Comparison of ENCODE assay signal across 11 cellular contexts in genomic region chr2:11710210-11710609, GRCh38. TPM values are rescaled to one million over a fixed set of nuclear protein-coding genes. Genes with fewer than 3 reads are reported as not detected.
DNase-seq lines count a peak whose midpoint lies in the region; ATAC-seq, FAIRE-seq and TF ChIP-seq lines count a peak whose summit lies in the region.
"Had no signal": no experiment of that assay in that cellular context is flagged by ENCODE, and none has a peak within 500 bp of the region (broad histone marks: within the 10 kb centered on the region; RNA-seq: fewer than 3 reads in every experiment).

No MANE protein-coding gene starts in this region.

- dilution Hi-C loops in mammary epithelial cell (cut with HindIII; ENCODE audit: low sequenced_read_pairs), result no loop called here

- TF ChIP-seq POLR2A in HepG2 (IDR thresholded peaks at IDR 0.05; ENCODE audit: insufficient read depth in 1 of 2, low read depth in 2 of 2, low read length in 2 of 2), result no peak

- FAIRE-seq in HepG2 (lab: Jason Lieb, UNC), result no peak
- FAIRE-seq: A204.1 had no signal

- no peak overlapping the region for H3K27ac ChIP-seq in mammary epithelial cell (ENCODE audit: insufficient read depth, low read depth, low read length)
- no peak overlapping the region for H3K27ac ChIP-seq in HepG2 (ENCODE audit: extremely low read length, insufficient read depth, low read length)
- H3K27ac ChIP-seq in aorta (ENCODE audit: low read depth in 1 of 2, low read length in 2 of 2), result no peak overlapping the region

- H3K27me3 ChIP-seq in mammary epithelial cell (ENCODE audit: insufficient read depth, low read length) (no peaks in the 10 kb centered on the region), HepG2 (ENCODE audit: control insufficient read depth in 1 of 2, insufficient read depth in 2 of 2, low read length in 2 of 2) (peaks cover 5 to 25% of the 10 kb centered on the region in 2 experiments; a peak in 3 of 5 replicates), aorta (ENCODE audit: control insufficient read depth in 1 of 2, insufficient read depth in 2 of 2, low read length in 1 of 2) (no peaks in the 10 kb centered on the region), H7 (ENCODE audit: control insufficient read depth, insufficient read depth, low read length) (no peaks in the 10 kb centered on the region)

- no peaks in the 10 kb centered on the region for H3K79me2 ChIP-seq in mammary epithelial cell (ENCODE audit: insufficient read depth, low read length)
- no peaks in the 10 kb centered on the region for H3K79me2 ChIP-seq in HepG2 (ENCODE audit: insufficient read depth, low read length)

- H4K20me1 ChIP-seq in mammary epithelial cell (ENCODE audit: insufficient read depth, low read length), result no peaks in the 10 kb centered on the region
- no peaks in the 10 kb centered on the region for H4K20me1 ChIP-seq in HepG2 (ENCODE audit: insufficient read depth, low read length)

- TF ChIP-seq CTCF in mammary epithelial cell (conservative IDR thresholded peaks at IDR 0.05 in 1 of 2, IDR thresholded peaks at IDR 0.05 in 1 of 2; ENCODE audit: extremely low read depth in 1 of 2, insufficient read depth in 1 of 2, low read depth in 1 of 2, low read length in 2 of 2), result no peak
- no peak for TF ChIP-seq CTCF in HepG2 (CRISPR knock-in tag; IDR thresholded peaks at IDR 0.05)

- H2AFZ ChIP-seq in mammary epithelial cell (ENCODE audit: low read depth, low read length) (no peak overlapping the region), HepG2 (ENCODE audit: low read length) (no peak overlapping the region)

- POLR2A ChIA-PET in HepG2 (lab: Yijun Ruan, JAX), result no interaction called here

- BruUV-seq in mammary epithelial cell (replicated peaks; lab: Mats Ljungman, UMichigan), result no TSS peak
- BruUV-seq in HepG2 (replicated peaks; lab: Mats Ljungman, UMichigan), result no TSS peak

- WGBS in mammary epithelial cell (ENCODE audit: low coverage, missing lambda C conversion rate), result 0% methylated on average over 3 of the region's 3 CpGs
- 22% methylated on average over 3 of the region's 3 CpGs for WGBS in HepG2 (ENCODE audit: low lambda C conversion rate)
- WGBS in aorta, 2 donors, result 7 to 8% methylated on average over 3 of the region's 3 CpGs

- ATAC-seq in Right ventricle myocardium superior (ENCODE audit: poor library complexity) (peak; percentile 41), Right ventricle myocardium inferior (no peak), HepG2 (no peak; the same call in 2 of the 3 replicates), aorta (ENCODE audit: low FRiP score) (peak; percentile 72), HG03521 (IDR thresholded peaks at IDR 0.05; ENCODE audit: unreplicated experiment) (no peak)

- TF ChIP-seq EP300 in HepG2 (IDR thresholded peaks at IDR 0.05; ENCODE audit: low read depth in 2 of 2, low read length in 2 of 2) (no peak), HepG2 (CRISPR knock-in tag; IDR thresholded peaks at IDR 0.05; ENCODE audit: borderline replicate concordance) (no peak)

- intact Hi-C loops in Right ventricle myocardium superior (cut with DNase I) (no loop called here), Right ventricle myocardium inferior (cut with DNase I) (no loop called here), mammary epithelial cell (cut with micrococcal nuclease) (loop anchor here (2.0 kb wide), 1 partner anchor 35 kb away; no protein-coding TSS in a partner anchor), HepG2 (cut with micrococcal nuclease; ENCODE audit: unreplicated experiment) (no loop called here), aorta (cut with DNase I) (loop anchor here in 1 of 2 donors (5.0 kb wide), 1 partner anchor 37 kb away; the partner anchor contains the start of gene LPIN1)

- H3K9me3 ChIP-seq in mammary epithelial cell (replicated peaks; ENCODE audit: insufficient read depth, low read length) (no peaks in the 10 kb centered on the region), HepG2 (ENCODE audit: low read length) (no peaks in the 10 kb centered on the region), aorta (ENCODE audit: control insufficient read depth, low read length) (no peaks in the 10 kb centered on the region)

- no peaks in the 10 kb centered on the region for H3K36me3 ChIP-seq in mammary epithelial cell (ENCODE audit: insufficient read depth, low read length)
- no peaks in the 10 kb centered on the region for H3K36me3 ChIP-seq in HepG2 (replicated peaks in 1 of 2; ENCODE audit: control insufficient read depth in 1 of 2, insufficient read depth in 2 of 2, low read length in 2 of 2)
- no peaks in the 10 kb centered on the region for H3K36me3 ChIP-seq in aorta (ENCODE audit: control insufficient read depth in 1 of 2, insufficient read depth in 2 of 2, low read length in 1 of 2)
- no peaks in the 10 kb centered on the region for H3K36me3 ChIP-seq in H7 (replicated peaks; ENCODE audit: control insufficient read depth, insufficient read depth, low read length)

- CTCF ChIA-PET in mammary epithelial cell (lab: Charles Lee; ENCODE audit: low non-redundant PET), result no interaction called here
- CTCF ChIA-PET in HepG2 (lab: Yijun Ruan, JAX; ENCODE audit: low intra/inter-chr PET ratio, low total read pairs), result no interaction called here

- in situ Hi-C loops in mammary epithelial cell (cut with MboI; ENCODE audit: low sequenced_read_pairs in 2 of 2) (no loop called here), HepG2 (cut with HindIII; ENCODE audit: extremely low pct_ligation_motif_present, low pct_unique_long_range_greater_than_20kb) (no loop called here)

- TF ChIP-seq RAD21 in HepG2 (CRISPR knock-in tag; IDR thresholded peaks at IDR 0.05), result no peak

- H3K9ac ChIP-seq in mammary epithelial cell (ENCODE audit: insufficient read depth, low read length) (no peak overlapping the region), HepG2 (ENCODE audit: insufficient read depth, low read depth, low read length) (no peak overlapping the region)

- no peak overlapping the region for H3K4me3 ChIP-seq in mammary epithelial cell (replicated peaks in 1 of 3; ENCODE audit: insufficient read depth in 1 of 3, low read depth in 2 of 3, low read length in 3 of 3)
- no peak overlapping the region for H3K4me3 ChIP-seq in HepG2 (replicated peaks in 1 of 3; ENCODE audit: insufficient read depth in 1 of 3, low read depth in 2 of 3, low read length in 3 of 3)
- H3K4me3 ChIP-seq in aorta (ENCODE audit: low read length in 2 of 2), result no peak overlapping the region
- H3K4me3 ChIP-seq in H7 (ENCODE audit: insufficient read depth, low read depth, low read length), result no peak overlapping the region

- H3K4me1 ChIP-seq in mammary epithelial cell (ENCODE audit: insufficient read depth, low read length) (peaks cover 22% of the 10 kb centered on the region), HepG2 (ENCODE audit: insufficient read depth, low read length) (peaks cover 2% of the 10 kb centered on the region; the same call in 1 of the 2 replicates), aorta (ENCODE audit: control insufficient read depth in 1 of 2, insufficient read depth in 2 of 2, low read length in 2 of 2) (peaks cover 2 to 4% of the 10 kb centered on the region in 2 donors)

- DNase-seq in Right ventricle myocardium superior (no peak), Right ventricle myocardium inferior (ENCODE audit: missing footprints) (no peak), mammary epithelial cell (peak; percentile 80), HepG2 (ENCODE audit: low spot score) (no peak), aorta (peak in 1 of 2 donors; percentile 72), NCI-H82 treated with DMSO at 0.1 percent for 48 hours (lab: John Stamatoyannopoulos, UW; ENCODE audit: unreplicated experiment) (no peak), H7 (no peak)
- DNase-seq: hippocampal formation had no signal

- H3K4me2 ChIP-seq in mammary epithelial cell (ENCODE audit: insufficient read depth, low read depth, low read length), result no peak overlapping the region
- no peak overlapping the region for H3K4me2 ChIP-seq in HepG2 (ENCODE audit: low read depth, low read length)

RNA-seq across cellular contexts. Expression of gene LPIN1, which starts 36.2 kb away (rescaled TPM):
- total RNA-seq in Right ventricle myocardium superior (62.4 TPM), Right ventricle myocardium inferior (64.6 TPM), mammary epithelial cell (10 to 100 TPM; 28.3 to 54.8 TPM), HepG2 (2016; rRNA removed; fragmentation: Illumina TruSeq; extraction: Trizol) (6.6 and 9.7 TPM in 2 replicates), aorta (10 to 100 TPM; 32.8 to 54.0 TPM)
- polyA plus RNA-seq in mammary epithelial cell (58.5 TPM), HepG2 (2011; rRNA removed) (19.4 and 23.4 TPM in 2 replicates), aorta (10 to 100 TPM in 1 of 2 donors, 1 to 10 TPM in 1; 4.4 to 13.3 TPM)
- polyA minus RNA-seq in mammary epithelial cell, result 66.3 TPM
- total RNA-seq in HepG2 (2016; cell fraction: cytosol; rRNA removed; fragmentation: Illumina TruSeq; extraction: Trizol; ENCODE audit: low read depth), result 7.3 TPM in 2 replicates
- 6.5 and 9.8 TPM in 2 replicates for total RNA-seq in HepG2 (2016; cell fraction: insoluble cytoplasmic fraction; rRNA removed; fragmentation: Illumina TruSeq; extraction: Trizol)
- 2.9 and 3.2 TPM in 2 replicates for total RNA-seq in HepG2 (2016; cell fraction: membrane; rRNA removed; fragmentation: Illumina TruSeq; extraction: Trizol)
- total RNA-seq in HepG2 (2016; cell fraction: nucleus; rRNA removed; fragmentation: Illumina TruSeq; extraction: Trizol), result 12.8 and 16.9 TPM in 2 replicates
- polyA plus RNA-seq in HepG2 (2011; cell fraction: cytosol; rRNA removed), result 8.3 and 10.4 TPM in 2 replicates
- 25.2 and 33.5 TPM in 2 replicates for polyA plus RNA-seq in HepG2 (2011; cell fraction: nucleus; rRNA removed)
- polyA plus RNA-seq in HepG2 (2012), result 11.7 and 14.4 TPM in 2 replicates
- polyA plus RNA-seq in HepG2 (2016; cell fraction: cytosol; fragmentation: Illumina TruSeq; extraction: Trizol; ENCODE audit: low read depth), result 0.68 and 1.0 TPM in 2 replicates
- 5.6 and 6.7 TPM in 2 replicates for polyA plus RNA-seq in HepG2 (2016; cell fraction: insoluble cytoplasmic fraction; fragmentation: Illumina TruSeq; extraction: Trizol; ENCODE audit: low read depth)
- polyA plus RNA-seq in HepG2 (2016; cell fraction: membrane; fragmentation: Illumina TruSeq; extraction: Trizol; ENCODE audit: low read depth), result 1.1 and 1.5 TPM in 2 replicates
- 28.2 and 32.3 TPM in 2 replicates for polyA plus RNA-seq in HepG2 (2016; cell fraction: nucleus; fragmentation: Illumina TruSeq; extraction: Trizol; ENCODE audit: insufficient read depth, low read depth)
- polyA minus RNA-seq in HepG2 (2011; rRNA and poly(A)+ RNA removed; ENCODE audit: low replicate concordance), result 10.2 and 31.2 TPM in 2 replicates
- 5.0 and 9.9 TPM in 2 replicates for polyA minus RNA-seq in HepG2 (2011; cell fraction: cytosol; rRNA and poly(A)+ RNA removed)
- polyA minus RNA-seq in HepG2 (2011; cell fraction: nucleus; rRNA and poly(A)+ RNA removed), result 33.9 and 53.5 TPM in 2 replicates
- total RNA-seq in H7 (2014; rRNA removed; shearing (Covaris generic)), result 11.5 and 15.0 TPM in 2 replicates

RNA-seq across cellular contexts. Expression of gene NTSR2, which starts 40.2 kb away (rescaled TPM):
- total RNA-seq in Right ventricle myocardium superior (0.19 TPM), Right ventricle myocardium inferior (not detected), mammary epithelial cell (not detected), HepG2 (2016; rRNA removed; fragmentation: Illumina TruSeq; extraction: Trizol) (not detected in 2 replicates), aorta (not detected)
- polyA plus RNA-seq in mammary epithelial cell (not detected), HepG2 (2011; rRNA removed) (not detected in 2 replicates), aorta (not detected)
- polyA minus RNA-seq in mammary epithelial cell, result not detected
- total RNA-seq in HepG2 (2016; cell fraction: cytosol; rRNA removed; fragmentation: Illumina TruSeq; extraction: Trizol; ENCODE audit: low read depth), result not detected in 2 replicates
- not detected in 2 replicates for total RNA-seq in HepG2 (2016; cell fraction: insoluble cytoplasmic fraction; rRNA removed; fragmentation: Illumina TruSeq; extraction: Trizol)
- not detected in 2 replicates for total RNA-seq in HepG2 (2016; cell fraction: membrane; rRNA removed; fragmentation: Illumina TruSeq; extraction: Trizol)
- total RNA-seq in HepG2 (2016; cell fraction: nucleus; rRNA removed; fragmentation: Illumina TruSeq; extraction: Trizol), result not detected in 2 replicates
- not detected in 2 replicates for polyA plus RNA-seq in HepG2 (2011; cell fraction: cytosol; rRNA removed)
- polyA plus RNA-seq in HepG2 (2011; cell fraction: nucleus; rRNA removed), result not detected in 2 replicates
- polyA plus RNA-seq in HepG2 (2012), result not detected in 2 replicates
- polyA plus RNA-seq in HepG2 (2016; cell fraction: cytosol; fragmentation: Illumina TruSeq; extraction: Trizol; ENCODE audit: low read depth), result not detected in 2 replicates
- not detected in 2 replicates for polyA plus RNA-seq in HepG2 (2016; cell fraction: insoluble cytoplasmic fraction; fragmentation: Illumina TruSeq; extraction: Trizol; ENCODE audit: low read depth)
- polyA plus RNA-seq in HepG2 (2016; cell fraction: membrane; fragmentation: Illumina TruSeq; extraction: Trizol; ENCODE audit: low read depth), result not detected in 2 replicates
- polyA plus RNA-seq in HepG2 (2016; cell fraction: nucleus; fragmentation: Illumina TruSeq; extraction: Trizol; ENCODE audit: insufficient read depth, low read depth), result not detected in 2 replicates
- not detected in 2 replicates for polyA minus RNA-seq in HepG2 (2011; rRNA and poly(A)+ RNA removed; ENCODE audit: low replicate concordance)
- polyA minus RNA-seq in HepG2 (2011; cell fraction: cytosol; rRNA and poly(A)+ RNA removed), result not detected in 2 replicates
- not detected in 2 replicates for polyA minus RNA-seq in HepG2 (2011; cell fraction: nucleus; rRNA and poly(A)+ RNA removed)
- total RNA-seq in H7 (2014; rRNA removed; shearing (Covaris generic)), result not detected in 2 replicates
- total RNA-seq: neural crest cell had no signal

Comparison
In these comparisons a context has a peak if more than half of its experiments do, and no peak if none do; other contexts are left out.
1. ATAC-seq: peak in Right ventricle myocardium superior (single experiment) and aorta (single experiment); none in Right ventricle myocardium inferior (single experiment), HepG2 (single experiment) and HG03521 (single experiment).